ENCODE assay signal across 8 cellular contexts in the genomic region with DNA sequence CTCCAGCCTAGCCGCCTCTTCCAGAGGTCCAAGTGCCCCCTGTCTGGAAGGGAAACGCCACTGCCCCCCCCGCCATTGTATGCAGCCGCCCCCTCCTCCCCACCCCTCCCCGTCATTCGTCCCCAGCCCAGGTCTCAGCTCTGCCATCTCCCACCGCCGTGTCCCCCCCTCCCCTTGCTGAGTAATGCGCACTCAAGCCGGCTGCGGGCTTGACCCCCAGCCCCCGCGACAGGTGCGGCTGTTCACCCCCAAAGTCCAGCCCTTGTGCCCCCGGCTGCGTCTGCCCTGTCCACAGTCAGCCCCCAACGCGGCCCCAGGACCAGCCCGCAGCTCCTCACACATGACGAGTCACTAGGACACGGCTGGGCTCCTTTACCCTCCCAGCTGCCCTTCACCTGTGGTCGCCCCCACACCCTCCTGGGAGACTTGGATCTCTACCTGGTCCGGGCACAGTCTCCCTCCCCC. TPM values are rescaled to one million over a fixed set of nuclear protein-coding genes. Genes with fewer than 3 reads are reported as not detected.
DNase-seq lines count a peak whose midpoint lies in the region; ATAC-seq and TF ChIP-seq lines count a peak whose summit lies in the region.

No MANE protein-coding gene starts in this region.

- no peaks in the 10 kb centered on the region for H3K9me3 ChIP-seq in mucosa of descending colon

- DNase-seq in LNCaP clone FGC (ENCODE audit: low read depth) (no peak), mucosa of descending colon (peak in 2 of 3 donors; percentile 40 to 53), NCI-H2029 (lab: John Stamatoyannopoulos, UW) (no peak)

- H3K4me1 ChIP-seq in ACC112 (ENCODE audit: control insufficient read depth, insufficient read depth, low read length, unreplicated experiment), result peaks cover 4% of the 10 kb centered on the region
- H3K4me1 ChIP-seq in mucosa of descending colon (ENCODE audit: low read depth), result peaks cover 16% of the 10 kb centered on the region

- H3K27ac ChIP-seq in ACC112 (ENCODE audit: low read depth, low read length) (no peak overlapping the region), cingulate gyrus (ENCODE audit: low read depth, low read length) (peak overlapping the region; percentile 89)

- intact Hi-C loops in mucosa of descending colon (cut with DNase I, micrococcal nuclease), result loop anchor here in 1 of 2 donors (10.0 kb wide), 2 partner anchors 169 to 299 kb away; a partner anchor contains a TSS

- H3K27me3 ChIP-seq in ACC112 (ENCODE audit: insufficient read depth, low read length), result peaks cover 30% of the 10 kb centered on the region

- peak overlapping the region; percentile 69 for H3K4me3 ChIP-seq in ACC112 (ENCODE audit: low read depth, low read length)
- peak overlapping the region; percentile 54 for H3K4me3 ChIP-seq in LNCaP clone FGC (ENCODE audit: low read depth, low read length)
- H3K4me3 ChIP-seq in mucosa of descending colon, result peak overlapping the region; percentile 14

- TF ChIP-seq CTCF in LNCaP clone FGC (IDR thresholded peaks at IDR 0.05; ENCODE audit: control insufficient read depth, extremely low read depth, insufficient read depth) (no peak), mucosa of descending colon (IDR thresholded peaks at IDR 0.05) (no peak)

- no peak overlapping the region for H2AFZ ChIP-seq in ACC112 (ENCODE audit: low read length, unreplicated experiment)

- H3K36me3 ChIP-seq in ACC112 (ENCODE audit: insufficient read depth, low read length) (no peaks in the 10 kb centered on the region), mucosa of descending colon (ENCODE audit: low read depth) (no peaks in the 10 kb centered on the region)

- no peak for ATAC-seq in mucosa of descending colon
- no peak for ATAC-seq in HG03354 (IDR thresholded peaks at IDR 0.05; ENCODE audit: poor library complexity, severe bottlenecking, unreplicated experiment)
- no peak for ATAC-seq in GM19035 (IDR thresholded peaks at IDR 0.05; ENCODE audit: unreplicated experiment)
- no peak for ATAC-seq in activated CD4-positive, CD25-positive, alpha-beta regulatory T cell treated with anti-CD3 and anti-CD28 coated beads, Interleukin-2, amount 50 U/mL, for 24 hours

- no peaks in the 10 kb centered on the region for H3K79me2 ChIP-seq in ACC112 (ENCODE audit: control insufficient read depth, insufficient read depth, low read length, unreplicated experiment)

RNA-seq across cellular contexts. Expression of a gene that starts 0.6 kb away (rescaled TPM):
- total RNA-seq in mucosa of descending colon, result 10 to 100 TPM in 1 of 3 donors, 1 to 10 TPM in 2; 2.8 to 14.6 (median 6.2) TPM

Comparison
In these comparisons a context has a peak if more than half of its experiments do, and no peak if none do; other contexts are left out.
1. H3K4me3 ChIP-seq: peak in every context shown above with its lines; median percentile 69 in ACC112; 54 in LNCaP clone FGC; 14 in mucosa of descending colon.
2. DNase-seq: peak in mucosa of descending colon (2 of 3); none in LNCaP clone FGC (single experiment) and NCI-H2029 (single experiment).